Comparison of ENCODE assay signal across 22 cellular contexts in the genomic region with DNA sequence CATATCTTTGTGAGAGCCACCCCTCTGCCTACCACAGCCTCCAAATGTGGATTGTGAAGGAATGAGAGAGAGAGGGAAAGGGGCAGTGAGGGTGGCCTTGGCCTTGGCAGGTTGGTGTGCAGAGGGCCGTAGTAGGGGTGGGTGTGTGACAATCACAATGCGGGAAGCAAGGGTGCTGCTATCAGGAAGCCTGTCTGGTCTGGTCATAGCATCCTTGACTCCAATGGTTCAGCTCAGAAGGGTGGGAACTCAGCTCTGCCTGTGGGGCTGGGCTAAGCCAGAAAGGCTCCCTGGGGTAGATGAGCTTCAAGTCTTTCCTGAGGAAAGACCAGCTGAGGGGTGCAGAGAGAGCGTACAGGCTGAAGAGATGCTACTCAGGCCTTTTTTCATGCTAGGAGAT.
"Had no signal": no experiment of that assay in that cellular context is flagged by ENCODE, and none has a peak within 500 bp of the region (broad histone marks: within the 10 kb centered on the region; RNA-seq: fewer than 3 reads in every experiment).

No MANE protein-coding gene starts in this region.

- H3K4me3 Mint-ChIP-seq: IgD-negative memory B cell had no signal

- H3K27ac ChIP-seq: HL-60, KMS-11, SJCRH30 had no signal

- H3K9me3 ChIP-seq: SJCRH30 had no signal

- H3K4me1 ChIP-seq: SJCRH30 had no signal

- H3K27me3 ChIP-seq: SJCRH30 had no signal

- ATAC-seq: K562, Right ventricle myocardium inferior, SK-N-SH treated with all-trans-retinoic acid at 6 μM for 48 hours had no signal

- H3K4me3 ChIP-seq: K562, SJCRH30 had no signal

- H3K36me3 ChIP-seq: SJCRH30 had no signal

- DNase-seq: Kasumi-1, MM.1S, NCI-H1092 treated with DMSO at 0.1 percent for 48 hours, NCI-H1436, NCI-H187, NCI-H2029, NCI-H2081 treated with DMSO at 0.1 percent for 48 hours, NCI-H2171, NCI-H226, NCI-H446, NCI-H510A, NCI-H524 treated with DMSO at 0.1 percent for 48 hours, NCI-H69, NCI-H774, SHP77 treated with DMSO at 0.1 percent for 48 hours, SJCRH30 had no signal

- H3K4me1 Mint-ChIP-seq: IgD-negative memory B cell had no signal
